Comparison of ENCODE assay signal across 18 cellular contexts in genomic region chr6:18247002-18247401, GRCh38. TPM values are rescaled to one million over a fixed set of nuclear protein-coding genes. Genes with fewer than 3 reads are reported as not detected.
DNase-seq lines count a peak whose midpoint lies in the region; ATAC-seq, FAIRE-seq and TF ChIP-seq lines count a peak whose summit lies in the region.
"Had no signal": no experiment of that assay in that cellular context is flagged by ENCODE, and none has a peak within 500 bp of the region (broad histone marks: within the 10 kb centered on the region; RNA-seq: fewer than 3 reads in every experiment).

No MANE protein-coding gene starts in this region.

- H3K9ac ChIP-seq in HCT116 (ENCODE audit: low read length) (no peak overlapping the region), colonic mucosa (ENCODE audit: low read depth in 2 of 2, low read length in 2 of 2) (no peak overlapping the region), kidney (ENCODE audit: low read length in 2 of 2) (no peak overlapping the region)

- RAD21 ChIA-PET in HCT116 (lab: Charles Lee; ENCODE audit: low non-redundant PET in 1 of 2, low total read pairs in 2 of 2, uncharacterized antibody in 2 of 2, unreplicated experiment in 2 of 2), result no interaction called here

- in situ Hi-C loops in Panc1 (cut with HindIII; ENCODE audit: low pct_unique_long_range_greater_than_20kb, low sequenced_read_pairs), result no loop called here

- CTCF ChIA-PET in HCT116 (lab: Charles Lee) (no interaction called here), Panc1 (lab: Charles Lee) (no interaction called here)

- H3K27ac ChIP-seq in HCT116 (ENCODE audit: low read depth, low read length), result no peak overlapping the region
- H3K27ac ChIP-seq in Panc1 (ENCODE audit: low read length), result no peak overlapping the region
- H3K27ac ChIP-seq in colonic mucosa, result peak overlapping the region; percentile 50
- H3K27ac ChIP-seq in kidney (ENCODE audit: low read depth in 2 of 2, low read length in 2 of 2), result no peak overlapping the region
- H3K27ac ChIP-seq: RWPE1 had no signal

- intact Hi-C loops in HCT116 (cut with micrococcal nuclease), result no loop called here
- intact Hi-C loops in Panc1 (cut with micrococcal nuclease; ENCODE audit: unreplicated experiment), result no loop called here
- intact Hi-C loops in colonic mucosa (cut with DNase I), result no loop called here
- intact Hi-C loops in kidney (cut with DNase I), result no loop called here

- no peak for TF ChIP-seq RAD21 in HCT116 (IDR thresholded peaks at IDR 0.05; ENCODE audit: low read depth)

- H3K9me3 Mint-ChIP-seq in osteocyte (ENCODE audit: unreplicated experiment) (no peaks in the 10 kb centered on the region), glutamatergic neuron (ENCODE audit: unreplicated experiment) (no peaks in the 10 kb centered on the region)
- H3K9me3 Mint-ChIP-seq: H9 had no signal

- no peak overlapping the region for H2AFZ ChIP-seq in HCT116 (ENCODE audit: low read depth, low read length, poor library complexity, severe bottlenecking)

- H3K9me3 ChIP-seq in HCT116 (ENCODE audit: control insufficient read depth in 1 of 2, insufficient read depth in 1 of 2, low read depth in 1 of 2, low read length in 2 of 2) (no peaks in the 10 kb centered on the region), Panc1 (ENCODE audit: control insufficient read depth, insufficient read depth, low read depth, low read length) (no peaks in the 10 kb centered on the region), colonic mucosa (no peaks in the 10 kb centered on the region), kidney (ENCODE audit: control insufficient read depth in 1 of 2, low read length in 2 of 2) (no peaks in the 10 kb centered on the region)

- ATAC-seq in HCT116 (no peak), Panc1 (no peak)

- no peak overlapping the region for H3K4me3 ChIP-seq in HCT116 (replicated peaks in 1 of 2; ENCODE audit: low read depth in 1 of 2, low read length in 2 of 2)
- H3K4me3 ChIP-seq in Panc1 (ENCODE audit: low read depth in 2 of 2, low read length in 2 of 2), result no peak overlapping the region
- no peak overlapping the region for H3K4me3 ChIP-seq in colonic mucosa
- H3K4me3 ChIP-seq in kidney (ENCODE audit: low read length in 2 of 2), result no peak overlapping the region

- H3K36me3 Mint-ChIP-seq in osteocyte (ENCODE audit: unreplicated experiment) (peaks cover 61% of the 10 kb centered on the region), glutamatergic neuron (ENCODE audit: unreplicated experiment) (no peaks in the 10 kb centered on the region)

- peaks cover 100% of the 10 kb centered on the region for H3K79me2 ChIP-seq in HCT116 (ENCODE audit: insufficient read depth, low read length)

- no peak overlapping the region for H3K4me3 Mint-ChIP-seq in osteocyte (ENCODE audit: unreplicated experiment)
- H3K4me3 Mint-ChIP-seq in glutamatergic neuron (ENCODE audit: unreplicated experiment), result no peak overlapping the region
- H3K4me3 Mint-ChIP-seq: H9 had no signal

- no peak for TF ChIP-seq POLR2A in HCT116 (IDR thresholded peaks at IDR 0.05; ENCODE audit: borderline replicate concordance, extremely low read depth, insufficient read depth, insufficient read length)

- peaks cover 20% of the 10 kb centered on the region for H4K20me1 ChIP-seq in HCT116 (ENCODE audit: insufficient read depth)

- H3K27me3 Mint-ChIP-seq in osteocyte (ENCODE audit: unreplicated experiment) (no peaks in the 10 kb centered on the region), glutamatergic neuron (ENCODE audit: unreplicated experiment) (peaks cover 1% of the 10 kb centered on the region)

- H3K36me3 ChIP-seq in HCT116 (ENCODE audit: control insufficient read depth in 1 of 2, insufficient read depth in 2 of 2, low read length in 2 of 2), result peaks cover 35 to 66% of the 10 kb centered on the region in 2 experiments
- peaks cover 66% of the 10 kb centered on the region for H3K36me3 ChIP-seq in Panc1 (ENCODE audit: control insufficient read depth, insufficient read depth, low read length)
- no peaks in the 10 kb centered on the region for H3K36me3 ChIP-seq in colonic mucosa
- H3K36me3 ChIP-seq in kidney (ENCODE audit: control insufficient read depth in 1 of 2, insufficient read depth in 2 of 2, low read length in 2 of 2), result peaks cover 9 to 21% of the 10 kb centered on the region in 2 donors

- DNase-seq in HCT116 (ENCODE audit: low read depth, low spot score) (no peak), Panc1 (ENCODE audit: low read depth, low spot score) (no peak), colonic mucosa (no peak), osteocyte (ENCODE audit: extremely low spot score, unreplicated experiment) (no peak), AML-193 (lab: John Stamatoyannopoulos, UW) (no peak), glutamatergic neuron (no peak), kidney (no peak)
- DNase-seq: C1 segment of cervical spinal cord, DMS79 treated with DMSO at 0.1 percent for 48 hours, H9, NCI-H1417, NCI-H187, NCI-H2227 treated with DMSO at 0.1 percent for 48 hours, NCI-H510A treated with DMSO at 0.1 percent for 48 hours, NCI-H82, OCI-M1, SIG-M5 had no signal

- BruUV-seq in HCT116 (replicated peaks; lab: Mats Ljungman, UMichigan), result TSS peak; percentile 4
- TSS peak; percentile 21 for BruUV-seq in Panc1 (replicated peaks; lab: Mats Ljungman, UMichigan)

- no peaks in the 10 kb centered on the region for H3K4me1 Mint-ChIP-seq in osteocyte (ENCODE audit: unreplicated experiment)
- no peaks in the 10 kb centered on the region for H3K4me1 Mint-ChIP-seq in glutamatergic neuron (ENCODE audit: low read depth, unreplicated experiment)

- TF ChIP-seq CTCF in HCT116 (IDR thresholded peaks at IDR 0.05 in 2 of 3, conservative IDR thresholded peaks at IDR 0.05 in 1 of 3; ENCODE audit: borderline replicate concordance in 1 of 3, insufficient read depth in 1 of 3, low read depth in 2 of 3, low read length in 2 of 3), result no peak
- no peak for TF ChIP-seq CTCF in Panc1 (IDR thresholded peaks at IDR 0.05)
- TF ChIP-seq CTCF in colonic mucosa (IDR thresholded peaks at IDR 0.05), result no peak
- no peak for TF ChIP-seq CTCF in osteocyte (IDR thresholded peaks at IDR 0.05)
- no peak for TF ChIP-seq CTCF in glutamatergic neuron (IDR thresholded peaks at IDR 0.05; ENCODE audit: partially characterized antibody, unreplicated experiment)
- no peak for TF ChIP-seq CTCF in kidney (IDR thresholded peaks at IDR 0.05; ENCODE audit: borderline replicate concordance, extremely low read depth, insufficient read depth)

- no peak for FAIRE-seq in kidney (lab: Jason Lieb, UNC)

- H3K4me2 ChIP-seq in HCT116 (ENCODE audit: low read length), result no peak overlapping the region

- H3K27me3 ChIP-seq in HCT116 (ENCODE audit: insufficient read depth, low read length), result no peaks in the 10 kb centered on the region
- no peaks in the 10 kb centered on the region for H3K27me3 ChIP-seq in Panc1 (ENCODE audit: control insufficient read depth, insufficient read depth, low read length)
- no peaks in the 10 kb centered on the region for H3K27me3 ChIP-seq in colonic mucosa

- H3K27ac Mint-ChIP-seq in osteocyte (ENCODE audit: unreplicated experiment) (peak overlapping the region; percentile 69), glutamatergic neuron (ENCODE audit: unreplicated experiment) (no peak overlapping the region)

- no peaks in the 10 kb centered on the region for H3K9me2 ChIP-seq in HCT116 (ENCODE audit: insufficient read depth)

- H3K4me1 ChIP-seq in HCT116 (ENCODE audit: control insufficient read depth in 1 of 2, insufficient read depth in 2 of 2, low read length in 2 of 2) (peaks cover 6 to 26% of the 10 kb centered on the region in 2 experiments; a peak in 3 of 4 replicates), Panc1 (ENCODE audit: control insufficient read depth, insufficient read depth, low read length) (peaks cover 4% of the 10 kb centered on the region; the same call in 1 of the 2 replicates), colonic mucosa (peaks cover 4% of the 10 kb centered on the region), kidney (ENCODE audit: control insufficient read depth in 1 of 2, insufficient read depth in 1 of 2, low read depth in 1 of 2, low read length in 2 of 2) (no peaks in the 10 kb centered on the region)

- POLR2A ChIA-PET in HCT116 (lab: Charles Lee), result no interaction called here
- POLR2A ChIA-PET in Panc1 (lab: Charles Lee), result no interaction called here

TF ChIP-seq in HCT116, 20 proteins besides CTCF, POLR2A, EP300 and RAD21:
- TF ChIP-seq REST (IDR thresholded peaks at IDR 0.05; ENCODE audit: low read depth), result no peak
TF ChIP-seq in HCT116: peak in this region for 0.

RNA-seq across cellular contexts. Expression of gene DEK, which starts 17.3 kb away (rescaled TPM):
- 108 TPM for total RNA-seq in HCT116 (2021; ENCODE audit: unreplicated experiment)
- 23.7 and 37.0 TPM in 2 replicates for polyA plus RNA-seq in HCT116 (2012)
- 177 TPM for total RNA-seq in Panc1 (2021; ENCODE audit: unreplicated experiment)
- 93.0 TPM for polyA plus RNA-seq in Panc1 (2012; ENCODE audit: insufficient read length)
- total RNA-seq in colonic mucosa, result 100 to 1,000 TPM; 113 to 145 TPM
- 62.1 and 65.5 TPM in 2 replicates for total RNA-seq in osteocyte
- 33.8 TPM for total RNA-seq in glutamatergic neuron (ENCODE audit: unreplicated experiment)
- total RNA-seq in kidney, result 67.2 TPM
- 23.7 TPM for polyA plus RNA-seq in kidney (ENCODE audit: insufficient read depth, low read depth, low replicate concordance)
